ENCODE assay signal across 8 cellular contexts in the genomic region with DNA sequence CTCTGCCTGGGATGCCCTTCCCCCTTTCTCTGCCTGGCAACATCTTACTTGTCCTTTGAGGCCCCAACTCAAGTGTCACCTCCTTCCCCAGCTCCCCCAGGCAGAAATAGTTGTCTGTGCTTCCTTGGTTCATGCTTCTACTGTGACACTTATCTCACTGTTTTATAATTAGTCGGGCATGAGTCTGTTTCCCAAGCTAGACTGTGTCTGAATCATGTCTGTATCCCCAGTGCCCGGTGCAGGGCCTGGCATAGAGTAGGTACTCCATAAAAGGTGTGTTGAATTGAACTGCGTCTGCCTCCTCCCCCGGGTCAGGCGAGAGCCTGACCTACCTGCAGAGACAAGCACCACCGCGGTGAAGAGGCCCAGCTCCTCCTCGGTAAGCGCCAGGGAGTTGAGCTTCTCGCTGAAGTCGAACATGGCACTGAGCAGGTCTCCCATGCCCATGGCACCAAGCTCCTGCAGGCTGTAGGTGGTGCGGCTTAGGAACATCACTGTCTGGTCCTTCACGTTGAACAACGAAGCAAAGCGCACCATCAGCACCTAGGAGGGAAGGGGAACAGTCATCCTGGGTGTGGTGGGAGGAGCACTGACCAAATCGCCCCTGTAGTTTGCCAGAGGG. TPM values are rescaled to one million over a fixed set of nuclear protein-coding genes. Genes with fewer than 3 reads are reported as not detected.
DNase-seq lines count a peak whose midpoint lies in the region; ATAC-seq and TF ChIP-seq lines count a peak whose summit lies in the region.
"Had no signal": no experiment of that assay in that cellular context is flagged by ENCODE, and none has a peak within 500 bp of the region (broad histone marks: within the 10 kb centered on the region; RNA-seq: fewer than 3 reads in every experiment).

No MANE protein-coding gene starts in this region.

- H3K36me3 Mint-ChIP-seq in CD14-positive monocyte: peaks cover 47 to 62% of the 10 kb centered on the region in 2 donors
- peaks cover 17% of the 10 kb centered on the region for H3K36me3 Mint-ChIP-seq in brain
- peaks cover 8 to 66% (median 12%) of the 10 kb centered on the region in 3 donors for H3K36me3 Mint-ChIP-seq in naive thymus-derived CD8-positive, alpha-beta T cell

- H3K27me3 Mint-ChIP-seq in CD14-positive monocyte (ENCODE audit: low read depth in 3 of 3) (peaks cover 0 to 3% (median 0%) of the 10 kb centered on the region in 3 donors), brain (peaks cover 6% of the 10 kb centered on the region)
- no peaks in the 10 kb centered on the region for H3K27me3 Mint-ChIP-seq in naive thymus-derived CD8-positive, alpha-beta T cell

- H3K4me3 Mint-ChIP-seq in CD14-positive monocyte: no peak overlapping the region
- peak overlapping the region in 2 of 5 experiments; percentile 28 to 58 for H3K4me3 Mint-ChIP-seq in brain
- peak overlapping the region in 3 of 10 donors; percentile 10 to 54 (median 43) for H3K4me3 Mint-ChIP-seq in naive thymus-derived CD8-positive, alpha-beta T cell

- DNase-seq in CD14-positive monocyte (ENCODE audit: low spot score) (no peak), NCI-H774 (lab: John Stamatoyannopoulos, UW) (no peak), A172 (ENCODE audit: low spot score) (no peak)
- no peak for DNase-seq in naive thymus-derived CD8-positive, alpha-beta T cell
- no peak for DNase-seq in NK-92 treated with Interleukin-12 subunit alpha and Interleukin-12 subunit beta, amount 100 ng/mL, for 24 hours (lab: John Stamatoyannopoulos, UW)
- DNase-seq: Caco-2, MV-4-11 had no signal

- H3K4me1 Mint-ChIP-seq in CD14-positive monocyte (peaks cover 49% of the 10 kb centered on the region), brain (peaks cover 59% of the 10 kb centered on the region)
- peaks cover 35 to 65% (median 59%) of the 10 kb centered on the region in 4 donors for H3K4me1 Mint-ChIP-seq in naive thymus-derived CD8-positive, alpha-beta T cell

- intact Hi-C loops in CD14-positive monocyte (cut with micrococcal nuclease): no loop called here

- POLR2A ChIA-PET in naive thymus-derived CD8-positive, alpha-beta T cell (lab: Charles Lee): interaction anchor here (0.8 to 17.0 kb wide), 4 partner anchors 9 to 39 kb away, joined by 3 to 523 read pairs (median 148); a partner anchor contains a TSS

- peak overlapping the region in 4 of 7 donors; percentile 10 to 70 (median 44) for H3K27ac Mint-ChIP-seq in CD14-positive monocyte
- H3K27ac Mint-ChIP-seq in brain: peak overlapping the region; percentile 66 to 98 (median 93)
- H3K27ac Mint-ChIP-seq in naive thymus-derived CD8-positive, alpha-beta T cell: peak overlapping the region; percentile 14 to 97 (median 68)

- ATAC-seq in naive thymus-derived CD8-positive, alpha-beta T cell: no peak

- H3K9me3 Mint-ChIP-seq in CD14-positive monocyte: peaks cover 0 to 2% (median 0%) of the 10 kb centered on the region in 7 donors
- H3K9me3 Mint-ChIP-seq in brain: no peaks in the 10 kb centered on the region
- H3K9me3 Mint-ChIP-seq in naive thymus-derived CD8-positive, alpha-beta T cell: no peaks in the 10 kb centered on the region

- TF ChIP-seq CTCF in CD14-positive monocyte (IDR thresholded peaks at IDR 0.05) (no peak), brain (conservative IDR thresholded peaks at IDR 0.05) (no peak)

RNA-seq across cellular contexts. Expression of a gene that starts 6.7 kb away (rescaled TPM):
- polyA plus RNA-seq in CD14-positive monocyte (under 1 TPM; 0.28 to 0.31 TPM), brain (ENCODE audit: insufficient read depth, low read depth, low replicate concordance) (43.8 TPM)
- total RNA-seq in naive thymus-derived CD8-positive, alpha-beta T cell: 10 to 100 TPM; 18.2 to 19.2 TPM
- polyA plus RNA-seq in naive thymus-derived CD8-positive, alpha-beta T cell: 1 to 10 TPM; 3.9 to 9.9 (median 6.4) TPM
- 1.1 and 2.2 TPM in 2 replicates for total RNA-seq in A172 (2014; rRNA removed; shearing (Covaris generic))

RNA-seq across cellular contexts. Expression of a gene that starts 28.1 kb away (rescaled TPM):
- polyA plus RNA-seq in CD14-positive monocyte (10 to 100 TPM in 1 of 2 donors, 1 to 10 TPM in 1; 10.0 to 11.4 TPM), brain (ENCODE audit: insufficient read depth, low read depth, low replicate concordance) (94.4 TPM)
- total RNA-seq in naive thymus-derived CD8-positive, alpha-beta T cell: 100 to 1,000 TPM; 132 to 135 TPM
- polyA plus RNA-seq in naive thymus-derived CD8-positive, alpha-beta T cell: 10 to 100 TPM in 1 of 3 donors, 1 to 10 TPM in 2; 6.8 to 12.8 (median 9.2) TPM
- total RNA-seq in A172 (2014; rRNA removed; shearing (Covaris generic)): 61.3 and 64.3 TPM in 2 replicates

RNA-seq across cellular contexts. Expression of a gene that starts 30.9 kb away (rescaled TPM):
- polyA plus RNA-seq in CD14-positive monocyte (1 to 10 TPM; 2.5 to 3.8 TPM), brain (ENCODE audit: insufficient read depth, low read depth, low replicate concordance) (176 TPM)
- total RNA-seq in naive thymus-derived CD8-positive, alpha-beta T cell: 10 to 100 TPM; 53.6 to 54.2 TPM
- 10 to 100 TPM; 11.3 to 23.3 (median 22.2) TPM for polyA plus RNA-seq in naive thymus-derived CD8-positive, alpha-beta T cell
- 14.5 and 17.8 TPM in 2 replicates for total RNA-seq in A172 (2014; rRNA removed; shearing (Covaris generic))

RNA-seq across cellular contexts. Expression of a gene that starts 39.5 kb away (rescaled TPM):
- polyA plus RNA-seq in CD14-positive monocyte (10 to 100 TPM; 24.9 to 34.1 TPM), brain (ENCODE audit: insufficient read depth, low read depth, low replicate concordance) (95.0 TPM)
- total RNA-seq in naive thymus-derived CD8-positive, alpha-beta T cell: 100 to 1,000 TPM; 104 TPM
- polyA plus RNA-seq in naive thymus-derived CD8-positive, alpha-beta T cell: 10 to 100 TPM; 37.3 to 67.7 (median 42.1) TPM
- total RNA-seq in A172 (2014; rRNA removed; shearing (Covaris generic)): 46.5 and 67.3 TPM in 2 replicates

RNA-seq across cellular contexts. Expression of a gene that starts 46.6 kb away (rescaled TPM):
- 10 to 100 TPM; 19.0 to 30.2 TPM for polyA plus RNA-seq in CD14-positive monocyte
- 150 TPM for polyA plus RNA-seq in brain (ENCODE audit: insufficient read depth, low read depth, low replicate concordance)
- total RNA-seq in naive thymus-derived CD8-positive, alpha-beta T cell: 100 to 1,000 TPM; 153 to 162 TPM
- 10 to 100 TPM; 33.5 to 46.9 (median 40.6) TPM for polyA plus RNA-seq in naive thymus-derived CD8-positive, alpha-beta T cell
- total RNA-seq in A172 (2014; rRNA removed; shearing (Covaris generic)): 44.5 and 50.1 TPM in 2 replicates
